In genomic region chr13:31385534-31385933, GRCh38 we compare ENCODE assay signal across 20 cellular contexts.
DNase-seq lines count a peak whose midpoint lies in the region; ATAC-seq and TF ChIP-seq lines count a peak whose summit lies in the region.
"Had no signal": no experiment of that assay in that cellular context is flagged by ENCODE, and none has a peak within 500 bp of the region (broad histone marks: within the 10 kb centered on the region; RNA-seq: fewer than 3 reads in every experiment).

No MANE protein-coding gene starts in this region.

- H3K4me1 ChIP-seq in A673 (ENCODE audit: insufficient read depth, low read length, poor library complexity, severe bottlenecking) (no peaks in the 10 kb centered on the region), HCT116 (ENCODE audit: control insufficient read depth in 1 of 2, insufficient read depth in 2 of 2, low read length in 2 of 2) (peaks cover 0 to 8% of the 10 kb centered on the region in 2 experiments; a peak in 3 of 4 replicates), PC-9 (replicated peaks; ENCODE audit: insufficient read depth) (no peaks in the 10 kb centered on the region; the same call in 1 of the 2 replicates), colonic mucosa (no peaks in the 10 kb centered on the region), Karpas-422 (ENCODE audit: low read length) (no peaks in the 10 kb centered on the region)

- H3K79me2 ChIP-seq in HCT116 (ENCODE audit: insufficient read depth, low read length) (no peaks in the 10 kb centered on the region), PC-9 (ENCODE audit: low read depth) (no peaks in the 10 kb centered on the region), Karpas-422 (ENCODE audit: low read length) (no peaks in the 10 kb centered on the region)

- H3K27me3 ChIP-seq in A673 (replicated peaks; ENCODE audit: insufficient read depth, low read depth, low read length, poor library complexity): no peaks in the 10 kb centered on the region
- no peaks in the 10 kb centered on the region for H3K27me3 ChIP-seq in HCT116 (ENCODE audit: insufficient read depth, low read length)
- H3K27me3 ChIP-seq in PC-9 (ENCODE audit: insufficient read depth, low read depth): peaks cover 68% of the 10 kb centered on the region
- no peaks in the 10 kb centered on the region for H3K27me3 ChIP-seq in colonic mucosa
- no peaks in the 10 kb centered on the region for H3K27me3 ChIP-seq in Karpas-422 (ENCODE audit: low read length)
- H3K27me3 ChIP-seq: BLaER1 treated with 17β-estradiol and CSF1 and Interleukin-3, amounts not matched to agents 10 nM and 100 nM had no signal

- H3F3A ChIP-seq in PC-9 (ENCODE audit: insufficient read depth, low read depth): no peaks in the 10 kb centered on the region

- ATAC-seq in HCT116: peak; percentile 92
- ATAC-seq: GM12878, Panc1, Right ventricle myocardium inferior had no signal

- H4K20me1 ChIP-seq in HCT116 (ENCODE audit: insufficient read depth) (no peaks in the 10 kb centered on the region), PC-9 (ENCODE audit: insufficient read depth) (no peaks in the 10 kb centered on the region), Karpas-422 (ENCODE audit: insufficient read depth, low read depth, low read length) (no peaks in the 10 kb centered on the region)
- H4K20me1 ChIP-seq: BLaER1 treated with 17β-estradiol and CSF1 and Interleukin-3, amounts not matched to agents 10 nM and 100 nM had no signal

- H2AFZ ChIP-seq in HCT116 (ENCODE audit: low read depth, low read length, poor library complexity, severe bottlenecking) (peak overlapping the region; percentile 94), PC-9 (no peak overlapping the region), Karpas-422 (ENCODE audit: low read length) (no peak overlapping the region)

- RAD21 ChIA-PET in HCT116 (lab: Charles Lee; ENCODE audit: low non-redundant PET in 1 of 2, low total read pairs in 2 of 2, uncharacterized antibody in 2 of 2, unreplicated experiment in 2 of 2): no interaction called here

- CTCF ChIA-PET in A673 (lab: Charles Lee) (no interaction called here), HCT116 (lab: Charles Lee) (no interaction called here), PC-9 (lab: Charles Lee) (no interaction called here)

- no peak for TF ChIP-seq RAD21 in HCT116 (IDR thresholded peaks at IDR 0.05; ENCODE audit: low read depth)

- H3K4me3 ChIP-seq in A673 (ENCODE audit: low read depth, low read length, poor library complexity, severe bottlenecking): no peak overlapping the region
- H3K4me3 ChIP-seq in HCT116 (replicated peaks in 1 of 2; ENCODE audit: low read depth in 1 of 2, low read length in 2 of 2): peak overlapping the region in 1 of 2 experiments; percentile 6; a peak in 1 of 4 replicates
- H3K4me3 ChIP-seq in PC-9: no peak overlapping the region
- H3K4me3 ChIP-seq in colonic mucosa: no peak overlapping the region
- no peak overlapping the region for H3K4me3 ChIP-seq in Karpas-422 (ENCODE audit: low read length)
- H3K4me3 ChIP-seq: BLaER1 treated with 17β-estradiol and CSF1 and Interleukin-3, amounts not matched to agents 10 nM and 100 nM; GM12878 had no signal

- DNase-seq in A673 (ENCODE audit: low spot score): peak; percentile 8
- DNase-seq in HCT116 (ENCODE audit: low read depth, low spot score): no peak
- DNase-seq in PC-9: no peak
- DNase-seq in colonic mucosa: peak; percentile 37
- no peak for DNase-seq in iPS-NIHi7 (ENCODE audit: extremely low spot score)
- no peak for DNase-seq in Karpas-422
- no peak for DNase-seq in stimulated activated CD8-positive, alpha-beta memory T cell treated with anti-CD3 and anti-CD28 coated beads, Interleukin-4, amount 100 ng/mL, for 48 hours
- DNase-seq: CD8-positive, alpha-beta memory T cell; DMS79 treated with DMSO at 0.1 percent for 48 hours; IMR-90; Kasumi-1; NCI-H1105 treated with DMSO at 0.1 percent for 48 hours; NCI-H187; NCI-H345; NCI-H526 treated with DMSO at 0.1 percent for 48 hours; SK-N-SH had no signal

- no peak for TF ChIP-seq CTCF in A673 (conservative IDR thresholded peaks at IDR 0.05; ENCODE audit: low read depth, low read length)
- no peak for TF ChIP-seq CTCF in HCT116 (IDR thresholded peaks at IDR 0.05 in 2 of 3, conservative IDR thresholded peaks at IDR 0.05 in 1 of 3; ENCODE audit: borderline replicate concordance in 1 of 3, insufficient read depth in 1 of 3, low read depth in 2 of 3, low read length in 2 of 3)
- no peak for TF ChIP-seq CTCF in PC-9 (conservative IDR thresholded peaks at IDR 0.05)
- TF ChIP-seq CTCF in colonic mucosa (IDR thresholded peaks at IDR 0.05): no peak

- peak overlapping the region; percentile 62 for H3K4me2 ChIP-seq in HCT116 (ENCODE audit: low read length)
- H3K4me2 ChIP-seq in PC-9: peak overlapping the region; percentile 19; the same call in 1 of the 2 replicates
- no peak overlapping the region for H3K4me2 ChIP-seq in Karpas-422 (ENCODE audit: low read depth, low read length, poor library complexity, severe bottlenecking)
- H3K4me2 ChIP-seq: BLaER1 treated with 17β-estradiol and CSF1 and Interleukin-3, amounts not matched to agents 10 nM and 100 nM; SK-N-SH had no signal

- TF ChIP-seq POLR2A in HCT116 (IDR thresholded peaks at IDR 0.05; ENCODE audit: borderline replicate concordance, extremely low read depth, insufficient read depth, insufficient read length): no peak

- H3K9me2 ChIP-seq in HCT116 (ENCODE audit: insufficient read depth) (no peaks in the 10 kb centered on the region), PC-9 (ENCODE audit: insufficient read depth) (no peaks in the 10 kb centered on the region), Karpas-422 (replicated peaks; ENCODE audit: insufficient read depth, low read length) (no peaks in the 10 kb centered on the region)
- H3K9me2 ChIP-seq: SK-N-SH had no signal

- H3K9ac ChIP-seq in HCT116 (ENCODE audit: low read length) (no peak overlapping the region), colonic mucosa (ENCODE audit: low read depth in 2 of 2, low read length in 2 of 2) (no peak overlapping the region), Karpas-422 (ENCODE audit: low read length) (no peak overlapping the region)
- H3K9ac ChIP-seq: BLaER1 treated with 17β-estradiol and CSF1 and Interleukin-3, amounts not matched to agents 10 nM and 100 nM; SK-N-SH had no signal

- intact Hi-C loops in A673 (cut with micrococcal nuclease; ENCODE audit: unreplicated experiment): no loop called here
- intact Hi-C loops in HCT116 (cut with micrococcal nuclease): no loop called here
- intact Hi-C loops in PC-9 (cut with micrococcal nuclease; ENCODE audit: unreplicated experiment): no loop called here
- intact Hi-C loops in colonic mucosa (cut with DNase I): no loop called here

- H3K9me3 ChIP-seq in A673 (ENCODE audit: low read depth, low read length, poor library complexity, severe bottlenecking): no peaks in the 10 kb centered on the region
- no peaks in the 10 kb centered on the region for H3K9me3 ChIP-seq in HCT116 (ENCODE audit: control insufficient read depth in 1 of 2, insufficient read depth in 1 of 2, low read depth in 1 of 2, low read length in 2 of 2)
- H3K9me3 ChIP-seq in PC-9 (ENCODE audit: insufficient read depth, low read depth): no peaks in the 10 kb centered on the region
- no peaks in the 10 kb centered on the region for H3K9me3 ChIP-seq in colonic mucosa
- H3K9me3 ChIP-seq in Karpas-422 (ENCODE audit: low read length): no peaks in the 10 kb centered on the region
- H3K9me3 ChIP-seq: SK-N-SH had no signal

- no TSS peak for BruUV-seq in A673 (replicated peaks; lab: Mats Ljungman, UMichigan)
- no TSS peak for BruUV-seq in HCT116 (replicated peaks; lab: Mats Ljungman, UMichigan)
- BruUV-seq in PC-9 (replicated peaks; lab: Mats Ljungman, UMichigan): no TSS peak

- H3K36me3 ChIP-seq in A673 (ENCODE audit: insufficient read depth, low read length, poor library complexity, severe bottlenecking) (no peaks in the 10 kb centered on the region), HCT116 (ENCODE audit: control insufficient read depth in 1 of 2, insufficient read depth in 2 of 2, low read length in 2 of 2) (no peaks in the 10 kb centered on the region), PC-9 (ENCODE audit: low read depth) (no peaks in the 10 kb centered on the region), colonic mucosa (no peaks in the 10 kb centered on the region), Karpas-422 (ENCODE audit: insufficient read depth, low read length) (no peaks in the 10 kb centered on the region)
- H3K36me3 ChIP-seq: BLaER1 treated with 17β-estradiol and CSF1 and Interleukin-3, amounts not matched to agents 10 nM and 100 nM had no signal

- H3K27ac ChIP-seq in A673 (ENCODE audit: low read depth, low read length, poor library complexity, severe bottlenecking): no peak overlapping the region
- H3K27ac ChIP-seq in HCT116 (ENCODE audit: low read depth, low read length): no peak overlapping the region
- H3K27ac ChIP-seq in PC-9: no peak overlapping the region
- H3K27ac ChIP-seq in colonic mucosa: no peak overlapping the region
- no peak overlapping the region for H3K27ac ChIP-seq in Karpas-422 (ENCODE audit: low read length)
- H3K27ac ChIP-seq: BLaER1 treated with 17β-estradiol and CSF1 and Interleukin-3, amounts not matched to agents 10 nM and 100 nM had no signal

- POLR2A ChIA-PET in A673 (lab: Charles Lee; ENCODE audit: low non-redundant PET) (no interaction called here), HCT116 (lab: Charles Lee) (no interaction called here), PC-9 (lab: Charles Lee; ENCODE audit: unreplicated experiment) (no interaction called here)

TF ChIP-seq in HCT116, 20 proteins besides CTCF, POLR2A, EP300 and RAD21 (continues in another document):
- TF ChIP-seq ZNF274 (IDR thresholded peaks at IDR 0.05; ENCODE audit: low read depth, low read length) (no peak), SP1 (IDR thresholded peaks at IDR 0.05; ENCODE audit: low read depth) (no peak), JUND (IDR thresholded peaks at IDR 0.05) (no peak), ZBTB33 (IDR thresholded peaks at IDR 0.05; ENCODE audit: extremely low read depth, insufficient replicate concordance, low read length) (no peak), YY1 (IDR thresholded peaks at IDR 0.05; ENCODE audit: extremely low read depth, insufficient replicate concordance, low read depth, low read length) (no peak), EGR1 (IDR thresholded peaks at IDR 0.05; ENCODE audit: low read depth) (no peak)

Comparison
In these comparisons a context has a peak if more than half of its experiments do, and no peak if none do; other contexts are left out.
1. DNase-seq: peak in A673 (single experiment) and colonic mucosa (single experiment); none in HCT116 (single experiment), PC-9 (0 of 2), iPS-NIHi7 (single experiment), Karpas-422 (single experiment) and stimulated activated CD8-positive, alpha-beta memory T cell treated with anti-CD3 and anti-CD28 coated beads, Interleukin-4, amount 100 ng/mL, for 48 hours (single experiment).